In the genomic region with DNA sequence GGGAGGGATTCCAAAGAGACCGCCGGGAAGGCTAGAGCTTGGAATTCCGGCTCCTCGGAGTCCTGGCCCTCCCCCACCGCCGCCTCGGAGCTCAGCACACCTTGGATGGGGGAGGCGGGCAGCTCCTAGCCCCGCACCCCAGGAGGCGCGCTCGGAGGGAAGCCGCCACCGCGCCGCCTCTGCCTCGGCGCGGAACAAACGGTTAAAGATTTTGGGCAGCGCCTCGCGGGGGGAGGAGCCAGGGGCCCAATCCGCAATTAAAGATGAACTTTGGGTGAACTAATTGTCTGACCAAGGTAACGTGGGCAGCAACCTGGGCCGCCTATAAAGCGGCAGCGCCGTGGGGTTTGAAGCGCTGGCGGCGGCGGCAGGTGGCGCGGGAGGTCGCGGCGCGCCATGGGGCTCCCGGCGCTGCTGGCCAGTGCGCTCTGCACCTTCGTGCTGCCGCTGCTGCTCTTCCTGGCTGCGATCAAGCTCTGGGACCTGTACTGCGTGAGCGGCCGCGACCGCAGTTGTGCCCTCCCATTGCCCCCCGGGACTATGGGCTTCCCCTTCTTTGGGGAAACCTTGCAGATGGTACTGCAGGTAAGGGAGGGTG, we compare ENCODE assay signal across 8 cellular contexts. TPM values are rescaled to one million over a fixed set of nuclear protein-coding genes. Genes with fewer than 3 reads are reported as not detected.
A peak's percentile ranks its signal among the peaks of the same experiment; 100 is the strongest.
DNase-seq lines count a peak whose midpoint lies in the region; ATAC-seq and TF ChIP-seq lines count a peak whose summit lies in the region.

A gene with protein sequence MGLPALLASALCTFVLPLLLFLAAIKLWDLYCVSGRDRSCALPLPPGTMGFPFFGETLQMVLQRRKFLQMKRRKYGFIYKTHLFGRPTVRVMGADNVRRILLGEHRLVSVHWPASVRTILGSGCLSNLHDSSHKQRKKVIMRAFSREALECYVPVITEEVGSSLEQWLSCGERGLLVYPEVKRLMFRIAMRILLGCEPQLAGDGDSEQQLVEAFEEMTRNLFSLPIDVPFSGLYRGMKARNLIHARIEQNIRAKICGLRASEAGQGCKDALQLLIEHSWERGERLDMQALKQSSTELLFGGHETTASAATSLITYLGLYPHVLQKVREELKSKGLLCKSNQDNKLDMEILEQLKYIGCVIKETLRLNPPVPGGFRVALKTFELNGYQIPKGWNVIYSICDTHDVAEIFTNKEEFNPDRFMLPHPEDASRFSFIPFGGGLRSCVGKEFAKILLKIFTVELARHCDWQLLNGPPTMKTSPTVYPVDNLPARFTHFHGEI (plus strand): TSS at position 355 of the 598 bp plus-strand sequence. CDS start 42 bp downstream, at position 397.

- H3K36me3 Mint-ChIP-seq in central memory CD8-positive, alpha-beta T cell (ENCODE audit: insufficient read depth): peaks cover 3% of the 10 kb centered on the region
- no peaks in the 10 kb centered on the region for H3K36me3 Mint-ChIP-seq in natural killer cell
- peaks cover 0 to 4% (median 0%) of the 10 kb centered on the region in 3 donors for H3K36me3 Mint-ChIP-seq in immature natural killer cell

- no peaks in the 10 kb centered on the region for H3K36me3 ChIP-seq in BLaER1 treated with 17β-estradiol and CSF1 and Interleukin-3, amounts not matched to agents 10 nM and 100 nM

- no peak within 1 kb of the TSS for H3K27ac Mint-ChIP-seq in central memory CD8-positive, alpha-beta T cell (ENCODE audit: low read depth)
- no peak within 1 kb of the TSS for H3K27ac Mint-ChIP-seq in natural killer cell
- no peak within 1 kb of the TSS for H3K27ac Mint-ChIP-seq in immature natural killer cell

- H3K4me2 ChIP-seq in BLaER1 treated with 17β-estradiol and CSF1 and Interleukin-3, amounts not matched to agents 10 nM and 100 nM: peak within 1 kb of the TSS; percentile 92 to 99 (median 98)

- DNase-seq in LNCaP clone FGC (ENCODE audit: low read depth): no peak
- DNase-seq in central memory CD8-positive, alpha-beta T cell (ENCODE audit: low spot score in 2 of 2): no peak
- no peak for DNase-seq in natural killer cell
- no peak for DNase-seq in inferior parietal cortex (ENCODE audit: extremely low spot score)
- no peak for DNase-seq in immature natural killer cell
- no peak for DNase-seq in HK-2 (ENCODE audit: unreplicated experiment)
- no peak for DNase-seq in DMS79 (lab: John Stamatoyannopoulos, UW)

- no peak for ATAC-seq in central memory CD8-positive, alpha-beta T cell (replicated peaks; ENCODE audit: extremely low read depth, poor library complexity, severe bottlenecking)
- ATAC-seq in natural killer cell: no peak

- intact Hi-C loops in natural killer cell (cut with micrococcal nuclease): no loop called here

- H3K27me3 Mint-ChIP-seq in central memory CD8-positive, alpha-beta T cell: peaks cover 81% of the 10 kb centered on the region
- H3K27me3 Mint-ChIP-seq in natural killer cell (ENCODE audit: low read depth in 2 of 2): peaks cover 36 to 63% of the 10 kb centered on the region in 2 donors
- H3K27me3 Mint-ChIP-seq in immature natural killer cell (ENCODE audit: low read depth in 3 of 3): peaks cover 13 to 20% (median 14%) of the 10 kb centered on the region in 3 donors

- H3K27ac ChIP-seq in BLaER1 treated with 17β-estradiol and CSF1 and Interleukin-3, amounts not matched to agents 10 nM and 100 nM: no peak within 1 kb of the TSS

- peak within 1 kb of the TSS; percentile 53 to 75 (median 62) for H3K4me3 ChIP-seq in BLaER1 treated with 17β-estradiol and CSF1 and Interleukin-3, amounts not matched to agents 10 nM and 100 nM
- peak within 1 kb of the TSS; percentile 48 for H3K4me3 ChIP-seq in LNCaP clone FGC (ENCODE audit: low read depth, low read length)

- peaks cover 0 to 52% (median 18%) of the 10 kb centered on the region in 11 experiments; a peak in 14 of 22 replicates for H4K20me1 ChIP-seq in BLaER1 treated with 17β-estradiol and CSF1 and Interleukin-3, amounts not matched to agents 10 nM and 100 nM

- H3K4me3 Mint-ChIP-seq in central memory CD8-positive, alpha-beta T cell: peak within 1 kb of the TSS; percentile 66
- H3K4me3 Mint-ChIP-seq in natural killer cell (peak within 1 kb of the TSS; percentile 37), immature natural killer cell (peak within 1 kb of the TSS in 2 of 5 donors; percentile 18 to 55)

- peak within 1 kb of the TSS in 5 of 11 experiments; percentile 31 to 52 (median 40); a peak in 7 of 22 replicates for H3K9ac ChIP-seq in BLaER1 treated with 17β-estradiol and CSF1 and Interleukin-3, amounts not matched to agents 10 nM and 100 nM

- H3K27me3 ChIP-seq in BLaER1 treated with 17β-estradiol and CSF1 and Interleukin-3, amounts not matched to agents 10 nM and 100 nM: peaks cover 69 to 79% (median 73%) of the 10 kb centered on the region in 11 experiments

- TF ChIP-seq CTCF in LNCaP clone FGC (IDR thresholded peaks at IDR 0.05; ENCODE audit: control insufficient read depth, extremely low read depth, insufficient read depth) (peak; percentile 32; the same call in 1 of the 2 replicates), natural killer cell (IDR thresholded peaks at IDR 0.05) (no peak)

- peaks cover 0 to 5% (median 0%) of the 10 kb centered on the region in 11 experiments; a peak in 3 of 22 replicates for H3K9me3 ChIP-seq in BLaER1 treated with 17β-estradiol and CSF1 and Interleukin-3, amounts not matched to agents 10 nM and 100 nM (replicated peaks in 1 of 11)

- peaks cover 11% of the 10 kb centered on the region for H3K4me1 Mint-ChIP-seq in central memory CD8-positive, alpha-beta T cell
- H3K4me1 Mint-ChIP-seq in natural killer cell (peaks cover 4 to 8% of the 10 kb centered on the region in 2 donors), immature natural killer cell (peaks cover 5 to 7% of the 10 kb centered on the region in 2 donors)

- H3K4me1 ChIP-seq in BLaER1 treated with 17β-estradiol and CSF1 and Interleukin-3, amounts not matched to agents 10 nM and 100 nM: peaks cover 10 to 22% (median 16%) of the 10 kb centered on the region in 10 experiments; a peak in 16 of 20 replicates

- no peaks in the 10 kb centered on the region for H3K9me3 Mint-ChIP-seq in central memory CD8-positive, alpha-beta T cell
- no peaks in the 10 kb centered on the region for H3K9me3 Mint-ChIP-seq in natural killer cell
- no peaks in the 10 kb centered on the region for H3K9me3 Mint-ChIP-seq in immature natural killer cell

RNA-seq across cellular contexts. Expression of the gene that starts here (rescaled TPM):
- total RNA-seq in natural killer cell: not detected
- polyA plus RNA-seq in immature natural killer cell: not detected
